8 cellular contexts compared by ENCODE assay signal in genomic region chr2:159939946-159940345, GRCh38. TPM values are rescaled to one million over a fixed set of nuclear protein-coding genes. Genes with fewer than 3 reads are reported as not detected.
DNase-seq lines count a peak whose midpoint lies in the region; ATAC-seq and TF ChIP-seq lines count a peak whose summit lies in the region.

No MANE protein-coding gene starts in this region.

- H3K27ac ChIP-seq in DOHH2 (ENCODE audit: low read depth, low read length): no peak overlapping the region

- no peaks in the 10 kb centered on the region for H3K9me3 ChIP-seq in DOHH2 (ENCODE audit: control insufficient read depth, insufficient read depth, low read length)

- peak; percentile 39 for DNase-seq in RKO (ENCODE audit: low spot score)
- DNase-seq in kidney epithelial cell (ENCODE audit: low read depth): no peak
- DNase-seq in SHP77 (lab: John Stamatoyannopoulos, UW): no peak
- DNase-seq in putamen (ENCODE audit: low spot score): no peak
- no peak for DNase-seq in activated CD4-positive, alpha-beta T cell treated with anti-CD3 and anti-CD28 coated beads for 48 hours

- TF ChIP-seq CTCF in DOHH2 (IDR thresholded peaks at IDR 0.05; ENCODE audit: low read depth, low read length, poor library complexity, severe bottlenecking) (peak; percentile 64), kidney epithelial cell (IDR thresholded peaks at IDR 0.05; ENCODE audit: insufficient read depth, low read length, poor library complexity, severe bottlenecking) (peak; percentile 27)

- H3K4me1 ChIP-seq in DOHH2 (ENCODE audit: control insufficient read depth, low read length): peaks cover 4% of the 10 kb centered on the region

- no peaks in the 10 kb centered on the region for H3K27me3 ChIP-seq in DOHH2 (ENCODE audit: control insufficient read depth, low read length)
- H3K27me3 ChIP-seq in kidney epithelial cell (ENCODE audit: control insufficient read depth, insufficient read depth, low read length): no peaks in the 10 kb centered on the region

- no peak overlapping the region for H3K4me2 ChIP-seq in DOHH2 (ENCODE audit: low read length)

- no peaks in the 10 kb centered on the region for H3F3A ChIP-seq in DOHH2 (ENCODE audit: control insufficient read depth, insufficient read depth)

- ATAC-seq in GM19455 (IDR thresholded peaks at IDR 0.05; ENCODE audit: unreplicated experiment) (peak; percentile 71), HG03432 (IDR thresholded peaks at IDR 0.05; ENCODE audit: unreplicated experiment) (peak; percentile 84)

- no peak overlapping the region for H3K4me3 ChIP-seq in DOHH2 (ENCODE audit: low read length)
- H3K4me3 ChIP-seq in kidney epithelial cell (ENCODE audit: low read depth, low read length): no peak overlapping the region

- H3K9me2 ChIP-seq in DOHH2 (replicated peaks; ENCODE audit: control insufficient read depth, low read length): no peaks in the 10 kb centered on the region

- no peaks in the 10 kb centered on the region for H4K20me1 ChIP-seq in DOHH2 (ENCODE audit: control insufficient read depth, insufficient read depth, low read depth, low read length)

- no peaks in the 10 kb centered on the region for H3K79me2 ChIP-seq in DOHH2 (ENCODE audit: control insufficient read depth, low read length)

- H3K36me3 ChIP-seq in DOHH2 (ENCODE audit: control insufficient read depth, low read length) (no peaks in the 10 kb centered on the region), kidney epithelial cell (ENCODE audit: control insufficient read depth, insufficient read depth, low read length) (no peaks in the 10 kb centered on the region)

RNA-seq across cellular contexts. Expression of gene LY75, which starts 35.4 kb away (rescaled TPM):
- 3.4 and 4.1 TPM in 2 replicates for total RNA-seq in kidney epithelial cell
